Comparison of ENCODE assay signal across 18 cellular contexts in genomic region chr7:46990761-46991160, GRCh38.
DNase-seq lines count a peak whose midpoint lies in the region; ATAC-seq and TF ChIP-seq lines count a peak whose summit lies in the region.
"Had no signal": no experiment of that assay in that cellular context is flagged by ENCODE, and none has a peak within 500 bp of the region (broad histone marks: within the 10 kb centered on the region; RNA-seq: fewer than 3 reads in every experiment).

No MANE protein-coding gene starts in this region.

- DNase-seq in EL (peak; percentile 26), amniotic epithelial cell (ENCODE audit: low read depth) (peak; percentile 46), fibroblast of pulmonary artery (ENCODE audit: low read depth) (peak; percentile 17), skeletal muscle cell (ENCODE audit: low read depth) (peak; percentile 39), medulla oblongata (ENCODE audit: extremely low spot score) (no peak), HuH-7 (ENCODE audit: low spot score) (no peak), UCSD-AML1 (lab: John Stamatoyannopoulos, UW; ENCODE audit: unreplicated experiment) (no peak)
- DNase-seq: Caco-2, DMS153, NCI-H1048, NCI-H146, NCI-H2081 treated with DMSO at 0.1 percent for 48 hours, NCI-H510A treated with DMSO at 0.1 percent for 48 hours, Right ventricle myocardium superior, SK-N-SH had no signal

- H3K4me3 ChIP-seq in fibroblast of pulmonary artery (replicated peaks; ENCODE audit: low read depth, low read length) (no peak overlapping the region), skeletal muscle cell (ENCODE audit: low read depth, low read length) (no peak overlapping the region)
- H3K4me3 ChIP-seq: A549 had no signal

- no peak for ATAC-seq in esophagus mucosa
- ATAC-seq: A549, HCT116 had no signal

- no peak for TF ChIP-seq CTCF in fibroblast of pulmonary artery (IDR thresholded peaks at IDR 0.05; ENCODE audit: low read length, missing control alignments)

Comparison
In these comparisons a context has a peak if more than half of its experiments do, and no peak if none do; other contexts are left out.
1. DNase-seq: peak in EL (single experiment), amniotic epithelial cell (single experiment), fibroblast of pulmonary artery (single experiment) and skeletal muscle cell (single experiment); none in medulla oblongata (single experiment), HuH-7 (single experiment) and UCSD-AML1 (single experiment).